13 cellular contexts compared by ENCODE assay signal in genomic region chr10:6074489-6075301, GRCh38. TPM values are rescaled to one million over a fixed set of nuclear protein-coding genes. Genes with fewer than 3 reads are reported as not detected.
DNase-seq lines count a peak whose midpoint lies in the region; ATAC-seq and TF ChIP-seq lines count a peak whose summit lies in the region.
"Had no signal": no experiment of that assay in that cellular context is flagged by ENCODE, and none has a peak within 500 bp of the region (broad histone marks: within the 10 kb centered on the region; RNA-seq: fewer than 3 reads in every experiment).

No MANE protein-coding gene starts in this region.

- no peaks in the 10 kb centered on the region for H3K9me3 ChIP-seq in osteoblast (ENCODE audit: low read depth, low read length)
- H3K9me3 ChIP-seq: heart left ventricle, Peyer's patch had no signal

- peak; percentile 49 for DNase-seq in activated T-cell treated with anti-CD3 and anti-CD28 coated beads, Interleukin-2, amount 50 U/mL, for 24 hours
- no peak for DNase-seq in activated T-cell treated with anti-CD3 and anti-CD28 coated beads for 4 hours
- DNase-seq in RKO (ENCODE audit: low spot score) = peak; percentile 52
- DNase-seq in astrocyte of the spinal cord (ENCODE audit: low read depth, low spot score) = peak; percentile 5
- peak; percentile 87 for DNase-seq in osteoblast (ENCODE audit: insufficient read length, low spot score, missing footprints)
- DNase-seq in cerebellar cortex (ENCODE audit: low spot score) = no peak
- DNase-seq in NCI-H1694 (lab: John Stamatoyannopoulos, UW) = no peak
- DNase-seq: heart left ventricle, NCI-H187 treated with DMSO at 0.1 percent for 48 hours, Peyer's patch had no signal

- H3K27me3 ChIP-seq in osteoblast (ENCODE audit: insufficient read depth, low read length) = peaks cover 10% of the 10 kb centered on the region
- H3K27me3 ChIP-seq: heart left ventricle, Peyer's patch had no signal

- H3K4me1 Mint-ChIP-seq in activated T-cell treated with anti-CD3 and anti-CD28 coated beads, Interleukin-2, amount 50 U/mL, for 24 hours (ENCODE audit: low read depth) = peaks cover 68% of the 10 kb centered on the region

- in situ Hi-C loops in astrocyte of the spinal cord (cut with HindIII; ENCODE audit: low sequenced_read_pairs) = no loop called here

- no peak overlapping the region for H3K27ac ChIP-seq in osteoblast (ENCODE audit: low read depth, low read length)
- H3K27ac ChIP-seq: heart left ventricle, HL-60, Peyer's patch had no signal

- no peak for ATAC-seq in HG02973 (IDR thresholded peaks at IDR 0.05; ENCODE audit: unreplicated experiment)

- H3K27me3 Mint-ChIP-seq in activated T-cell treated with anti-CD3 and anti-CD28 coated beads, Interleukin-2, amount 50 U/mL, for 24 hours = no peaks in the 10 kb centered on the region

- H2AFZ ChIP-seq in osteoblast (ENCODE audit: low read length) = peak overlapping the region; percentile 65

- H3K9me3 Mint-ChIP-seq in activated T-cell treated with anti-CD3 and anti-CD28 coated beads, Interleukin-2, amount 50 U/mL, for 24 hours = no peaks in the 10 kb centered on the region

- peak overlapping the region; percentile 79 for H3K27ac Mint-ChIP-seq in activated T-cell treated with anti-CD3 and anti-CD28 coated beads, Interleukin-2, amount 50 U/mL, for 24 hours

- no peak overlapping the region for H3K4me3 ChIP-seq in astrocyte of the spinal cord (ENCODE audit: low read depth, low read length)
- H3K4me3 ChIP-seq in osteoblast (ENCODE audit: insufficient read depth, low read length) = peak overlapping the region; percentile 16
- H3K4me3 ChIP-seq: heart left ventricle, Peyer's patch had no signal

- H3K4me1 ChIP-seq in osteoblast (ENCODE audit: insufficient read depth, low read length) = peaks cover 5% of the 10 kb centered on the region

- no peaks in the 10 kb centered on the region for H4K20me1 ChIP-seq in osteoblast (ENCODE audit: insufficient read depth, low read length)

- no peaks in the 10 kb centered on the region for H3K36me3 Mint-ChIP-seq in activated T-cell treated with anti-CD3 and anti-CD28 coated beads, Interleukin-2, amount 50 U/mL, for 24 hours (ENCODE audit: low read depth)

- H3K4me2 ChIP-seq in osteoblast (ENCODE audit: insufficient read depth, low read length) = peak overlapping the region; percentile 69

- peak overlapping the region; percentile 69 for H3K4me3 Mint-ChIP-seq in activated T-cell treated with anti-CD3 and anti-CD28 coated beads, Interleukin-2, amount 50 U/mL, for 24 hours

- no peaks in the 10 kb centered on the region for H3K79me2 ChIP-seq in osteoblast (ENCODE audit: insufficient read depth, low read length)

- no peak for TF ChIP-seq CTCF in astrocyte of the spinal cord (IDR thresholded peaks at IDR 0.05; ENCODE audit: low read depth, low read length)
- TF ChIP-seq CTCF in osteoblast (IDR thresholded peaks at IDR 0.05; ENCODE audit: extremely low read depth, low read depth, low read length) = no peak

- no peaks in the 10 kb centered on the region for H3K36me3 ChIP-seq in osteoblast (ENCODE audit: insufficient read depth, low read length)
- H3K36me3 ChIP-seq: heart left ventricle, Peyer's patch had no signal

RNA-seq across cellular contexts. Expression of gene IL2RA, which starts 12.5 kb away (rescaled TPM):
- total RNA-seq in osteoblast = not detected in 2 replicates
- total RNA-seq: chondrocyte had no signal

RNA-seq across cellular contexts. Expression of gene RBM17, which starts 14.1 kb away (rescaled TPM):
- total RNA-seq in osteoblast = 29.3 and 31.8 TPM in 2 replicates

Comparison
In these comparisons a context has a peak if more than half of its experiments do, and no peak if none do; other contexts are left out.
1. DNase-seq: peak in activated T-cell treated with anti-CD3 and anti-CD28 coated beads, Interleukin-2, amount 50 U/mL, for 24 hours (single experiment), RKO (single experiment), astrocyte of the spinal cord (single experiment) and osteoblast (single experiment); none in activated T-cell treated with anti-CD3 and anti-CD28 coated beads for 4 hours (single experiment), cerebellar cortex (single experiment) and NCI-H1694 (single experiment).